Comparison of ENCODE assay signal across 1 cellular context in genomic region chr1:153919879-153920852, GRCh38.
A peak's percentile ranks its signal among the peaks of the same experiment; 100 is the strongest.
TF ChIP-seq lines count a peak whose summit lies in the region.

No MANE protein-coding gene starts in this region.

TF ChIP-seq in K562, 482 proteins besides CTCF, POLR2A, EP300 and RAD21 (continues in another document):
- no peak for TF ChIP-seq SAFB (IDR thresholded peaks at IDR 0.05; ENCODE audit: borderline replicate concordance, low read depth, low read length)
- TF ChIP-seq ADNP (tag; IDR thresholded peaks at IDR 0.05) = no peak
- peak; percentile 51; the same call in 1 of the 2 replicates for TF ChIP-seq CREM (IDR thresholded peaks at IDR 0.05; ENCODE audit: low read depth)
- TF ChIP-seq SMARCA4 (IDR thresholded peaks at IDR 0.05) = no peak
- no peak for TF ChIP-seq ATF1 (CRISPR knock-in tag; IDR thresholded peaks at IDR 0.05)
- TF ChIP-seq ATF1 (tag; IDR thresholded peaks at IDR 0.05) = 0 out of 2 replicates have a peak, but pooled peaks have one; percentile 29
- 0 out of 2 replicates have a peak, but pooled peaks have one; percentile 30 for TF ChIP-seq SMAD4 (CRISPR knock-in tag; conservative IDR thresholded peaks at IDR 0.05)
- no peak for TF ChIP-seq PHTF2 (CRISPR knock-in tag; IDR thresholded peaks at IDR 0.05)
- TF ChIP-seq CTBP1 (IDR thresholded peaks at IDR 0.05; ENCODE audit: borderline replicate concordance) = peak; percentile 49; the same call in 1 of the 2 replicates
- TF ChIP-seq FOXM1 (IDR thresholded peaks at IDR 0.05; ENCODE audit: low read depth) = no peak
- TF ChIP-seq FOXM1 (CRISPR knock-in tag; IDR thresholded peaks at IDR 0.05; ENCODE audit: low read depth) = no peak
- TF ChIP-seq GABPA (tag; conservative IDR thresholded peaks at IDR 0.05; ENCODE audit: low read depth) = peak; percentile 65
- peak; percentile 22 for TF ChIP-seq HDAC3 (IDR thresholded peaks at IDR 0.05; ENCODE audit: borderline replicate concordance, partially characterized antibody)
- TF ChIP-seq BRCA1 (IDR thresholded peaks at IDR 0.05) = no peak
- TF ChIP-seq BRCA1 (CRISPR knock-in tag; IDR thresholded peaks at IDR 0.05) = no peak
- no peak for TF ChIP-seq PHF8 (IDR thresholded peaks at IDR 0.05; ENCODE audit: borderline replicate concordance, low read length)
- TF ChIP-seq ETV5 (CRISPR knock-in tag; IDR thresholded peaks at IDR 0.05; ENCODE audit: low read depth) = peak; percentile 63; the same call in 1 of the 2 replicates
- no peak for TF ChIP-seq GTF2A2 (tag; IDR thresholded peaks at IDR 0.05)
- TF ChIP-seq DPF2 (IDR thresholded peaks at IDR 0.05) = peak; percentile 57; the same call in 1 of the 2 replicates
- peak; percentile 99 for TF ChIP-seq HMBOX1 (IDR thresholded peaks at IDR 0.05)
- peak; percentile 38 for TF ChIP-seq TCF3 (CRISPR knock-in tag; IDR thresholded peaks at IDR 0.05)
- TF ChIP-seq ZNF316 (IDR thresholded peaks at IDR 0.05) = 0 out of 2 replicates have a peak, but pooled peaks have one; percentile 57
- TF ChIP-seq HOMEZ (CRISPR knock-in tag; IDR thresholded peaks at IDR 0.05) = no peak
- TF ChIP-seq TAF9B (IDR thresholded peaks at IDR 0.05; ENCODE audit: partially characterized antibody) = peak; percentile 43
- TF ChIP-seq ATF7 (IDR thresholded peaks at IDR 0.05) = 0 out of 2 replicates have a peak, but pooled peaks have one; percentile 30
- TF ChIP-seq CHD4 (IDR thresholded peaks at IDR 0.05; ENCODE audit: insufficient read depth, insufficient replicate concordance, low read depth, low read length, poor library complexity, severe bottlenecking) = peak; percentile 47
- TF ChIP-seq JUND (IDR thresholded peaks at IDR 0.05; ENCODE audit: borderline replicate concordance, low read depth, low read length) = no peak
- peak; percentile 49; the same call in 1 of the 3 replicates for TF ChIP-seq JUND (tag; IDR thresholded peaks at IDR 0.05; ENCODE audit: borderline replicate concordance, low read depth, low read length)
- TF ChIP-seq TOE1 (IDR thresholded peaks at IDR 0.05; ENCODE audit: borderline replicate concordance) = 0 out of 2 replicates have a peak, but pooled peaks have one; percentile 35
- no peak for TF ChIP-seq TOE1 (CRISPR knock-in tag; IDR thresholded peaks at IDR 0.05; ENCODE audit: borderline replicate concordance, low read depth)
- TF ChIP-seq L3MBTL2 (IDR thresholded peaks at IDR 0.05) = no peak
- 0 out of 4 replicates have a peak, but pooled peaks of 1 of the 2 experiments have one; percentile 8 for TF ChIP-seq HDAC1 (IDR thresholded peaks at IDR 0.05)
- peak; percentile 59 for TF ChIP-seq TBP (optimal IDR thresholded peaks at IDR 0.05; ENCODE audit: low read depth, low read length)
- TF ChIP-seq GATA2 (CRISPR knock-in tag; IDR thresholded peaks at IDR 0.05) = peak; percentile 73
- peak; percentile 69 for TF ChIP-seq LEF1 (IDR thresholded peaks at IDR 0.05)
- no peak for TF ChIP-seq TSHZ1 (CRISPR knock-in tag; IDR thresholded peaks at IDR 0.05)
- peak; percentile 63; the same call in 1 of the 2 replicates for TF ChIP-seq ESRRA (IDR thresholded peaks at IDR 0.05; ENCODE audit: borderline replicate concordance, low read depth)
- peak in 1 of 2 experiments; percentile 58; a peak in 1 of 4 replicates for TF ChIP-seq MNT (conservative IDR thresholded peaks at IDR 0.05)
- TF ChIP-seq TEAD4 (IDR thresholded peaks at IDR 0.05; ENCODE audit: low read length) = peak; percentile 58; the same call in 1 of the 2 replicates
- no peak for TF ChIP-seq TEAD4 (CRISPR knock-in tag; IDR thresholded peaks at IDR 0.05; ENCODE audit: borderline replicate concordance)
- TF ChIP-seq NCOR1 (IDR thresholded peaks at IDR 0.05) = peak; percentile 36; the same call in 1 of the 2 replicates
- TF ChIP-seq KDM1A (IDR thresholded peaks at IDR 0.05) = peak in 1 of 2 experiments; percentile 39; a peak in 1 of 4 replicates
- 0 out of 2 replicates have a peak, but pooled peaks have one; percentile 40 for TF ChIP-seq ZBTB40 (IDR thresholded peaks at IDR 0.05)
- TF ChIP-seq ZBTB40 (CRISPR knock-in tag; IDR thresholded peaks at IDR 0.05) = no peak
- no peak for TF ChIP-seq CAMTA2 (CRISPR knock-in tag; conservative IDR thresholded peaks at IDR 0.05)
